24 cellular contexts compared by ENCODE assay signal in the genomic region with DNA sequence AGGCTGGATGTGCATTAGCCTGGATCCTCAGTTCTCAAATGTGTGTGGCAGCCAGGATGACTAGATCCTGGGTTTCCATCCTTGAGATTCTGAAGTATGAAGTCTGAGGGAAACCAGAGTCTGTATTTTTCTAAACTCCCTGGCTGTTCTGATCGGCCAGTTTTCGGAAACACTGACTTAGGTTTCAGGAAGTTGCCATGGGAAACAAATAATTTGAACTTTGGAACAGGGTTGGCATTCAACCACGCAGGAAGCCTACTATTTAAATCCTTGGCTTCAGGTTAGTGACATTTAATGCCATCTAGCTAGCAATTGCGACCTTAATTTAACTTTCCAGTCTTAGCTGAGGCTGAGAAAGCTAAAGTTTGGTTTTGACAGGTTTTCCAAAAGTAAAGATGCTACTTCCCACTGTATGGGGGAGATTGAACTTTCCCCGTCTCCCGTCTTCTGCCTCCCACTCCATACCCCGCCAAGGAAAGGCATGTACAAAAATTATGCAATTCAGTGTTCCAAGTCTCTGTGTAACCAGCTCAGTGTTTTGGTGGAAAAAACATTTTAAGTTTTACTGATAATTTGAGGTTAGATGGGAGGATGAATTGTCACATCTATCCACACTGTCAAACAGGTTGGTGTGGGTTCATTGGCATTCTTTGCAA.
A peak's percentile ranks its signal among the peaks of the same experiment; 100 is the strongest.
DNase-seq lines count a peak whose midpoint lies in the region; ATAC-seq, FAIRE-seq and TF ChIP-seq lines count a peak whose summit lies in the region.
"Had no signal": no experiment of that assay in that cellular context is flagged by ENCODE, and none has a peak within 500 bp of the region (broad histone marks: within the 10 kb centered on the region; RNA-seq: fewer than 3 reads in every experiment).

No MANE protein-coding gene starts in this region.

- peaks cover 39% of the 10 kb centered on the region for H3K36me3 Mint-ChIP-seq in HFFc6 (ENCODE audit: low read depth)

- H3K4me1 Mint-ChIP-seq in HFFc6 (ENCODE audit: low read depth), result no peaks in the 10 kb centered on the region
- H3K4me1 Mint-ChIP-seq: activated CD4-positive, alpha-beta T cell treated with anti-CD3 and anti-CD28 coated beads, Interleukin-2, amount 10 ng/mL, durations not matched to agents 24 days and 14 days; neural progenitor cell had no signal

- H3K27me3 Mint-ChIP-seq in HFFc6 (ENCODE audit: insufficient read depth), result peaks cover 1% of the 10 kb centered on the region
- H3K27me3 Mint-ChIP-seq: progenitor cell of endocrine pancreas, type B pancreatic cell had no signal

- H3K4me3 Mint-ChIP-seq in HFFc6, result no peak overlapping the region
- H3K4me3 Mint-ChIP-seq: activated CD4-positive, alpha-beta T cell treated with anti-CD3 and anti-CD28 coated beads, Interleukin-2, amount 10 ng/mL, durations not matched to agents 24 days and 14 days; activated T-cell treated with anti-CD3 and anti-CD28 coated beads, Interleukin-2, amount 50 U/mL, for 24 hours; neural progenitor cell; type B pancreatic cell had no signal

- H3K27ac Mint-ChIP-seq in HFFc6, result peak overlapping the region; percentile 7; the same call in 1 of the 2 replicates
- H3K27ac Mint-ChIP-seq: activated CD4-positive, alpha-beta T cell treated with anti-CD3 and anti-CD28 coated beads, Interleukin-2, amount 10 ng/mL, durations not matched to agents 24 days and 14 days; activated T-cell treated with anti-CD3 and anti-CD28 coated beads, Interleukin-2, amount 50 U/mL, for 24 hours; neural progenitor cell; progenitor cell of endocrine pancreas; type B pancreatic cell had no signal

- ATAC-seq in GM21576 (IDR thresholded peaks at IDR 0.05; ENCODE audit: unreplicated experiment), result no peak

- no peak for FAIRE-seq in urothelium cell line (lab: Jason Lieb, UNC)
- FAIRE-seq: frontal cortex had no signal

- TF ChIP-seq CTCF in HFFc6 (IDR thresholded peaks at IDR 0.05), result no peak

- no peaks in the 10 kb centered on the region for H3K9me3 Mint-ChIP-seq in HFFc6
- H3K9me3 Mint-ChIP-seq: activated T-cell treated with anti-CD3 and anti-CD28 coated beads, Interleukin-2, amount 50 U/mL, for 24 hours had no signal

- DNase-seq in HFFc6 (no peak), dermis blood vessel endothelial cell (peak; percentile 36), left kidney (ENCODE audit: low read depth, low spot score) (peak; percentile 60), putamen (ENCODE audit: low spot score) (peak; percentile 75), NCI-H748 treated with DMSO at 0.1 percent for 48 hours (lab: John Stamatoyannopoulos, UW) (no peak), urothelium cell line (ENCODE audit: low spot score) (no peak)
- no peak for DNase-seq in stimulated activated naive CD4-positive, alpha-beta T cell treated with Interleukin-2 at 50 U/mL for 16 hours (lab: John Stamatoyannopoulos, UW)
- DNase-seq: activated CD4-positive, alpha-beta T cell treated with anti-CD3 and anti-CD28 coated beads, Interleukin-2, amount 10 ng/mL, durations not matched to agents 24 days and 14 days; activated T-cell treated with anti-CD3 and anti-CD28 coated beads, Interleukin-2, amount 50 U/mL, for 24 hours; BE2C; cortex of kidney; H7; NCI-H1105; NCI-H187 treated with DMSO at 0.1 percent for 48 hours; NCI-H524 treated with DMSO at 0.1 percent for 48 hours; PC-9; SHP77; stimulated activated CD4-positive, alpha-beta T cell treated with anti-CD3 and anti-CD28 coated beads, Interleukin-2, amount 100 ng/mL, for 24 hours; T-helper 9 cell had no signal

Comparison
In these comparisons a context has a peak if more than half of its experiments do, and no peak if none do; other contexts are left out.
1. DNase-seq: peak in dermis blood vessel endothelial cell (single experiment), left kidney (single experiment) and putamen (single experiment); none in HFFc6 (single experiment), NCI-H748 treated with DMSO at 0.1 percent for 48 hours (single experiment), urothelium cell line (single experiment) and stimulated activated naive CD4-positive, alpha-beta T cell treated with Interleukin-2 at 50 U/mL for 16 hours (single experiment).